11 cellular contexts compared by ENCODE assay signal in genomic region chr1:155944396-155944728, GRCh38. TPM values are rescaled to one million over a fixed set of nuclear protein-coding genes. Genes with fewer than 3 reads are reported as not detected.
DNase-seq lines count a peak whose midpoint lies in the region; ATAC-seq and TF ChIP-seq lines count a peak whose summit lies in the region.
"Had no signal": no experiment of that assay in that cellular context is flagged by ENCODE, and none has a peak within 500 bp of the region (broad histone marks: within the 10 kb centered on the region; RNA-seq: fewer than 3 reads in every experiment).

No MANE protein-coding gene starts in this region.

- TF ChIP-seq CTCF in PC-9 (conservative IDR thresholded peaks at IDR 0.05) (no peak), prostate gland (IDR thresholded peaks at IDR 0.05) (no peak)

- peak overlapping the region in 10 of 11 experiments; percentile 34 to 82 (median 76); a peak in 15 of 22 replicates for H3K27ac ChIP-seq in BLaER1 treated with 17β-estradiol and CSF1 and Interleukin-3, amounts not matched to agents 10 nM and 100 nM
- H3K27ac ChIP-seq in CD8-positive, alpha-beta memory T cell (ENCODE audit: low read depth, low read length), result no peak overlapping the region
- H3K27ac ChIP-seq in PC-9, result peak overlapping the region; percentile 16; the same call in 1 of the 2 replicates
- H3K27ac ChIP-seq in prostate gland, result no peak overlapping the region

- H3K79me2 ChIP-seq in PC-9 (ENCODE audit: low read depth), result no peaks in the 10 kb centered on the region

- ATAC-seq in HG03025 (IDR thresholded peaks at IDR 0.05; ENCODE audit: low FRiP score, unreplicated experiment), result no peak

- H3K27ac Mint-ChIP-seq in CD8-positive, alpha-beta memory T cell, result peak overlapping the region; percentile 17 to 95 (median 74)
- H3K27ac Mint-ChIP-seq in immature natural killer cell, result peak overlapping the region; percentile 46 to 90 (median 88)

- peaks cover 30 to 53% (median 38%) of the 10 kb centered on the region in 11 experiments for H3K36me3 ChIP-seq in BLaER1 treated with 17β-estradiol and CSF1 and Interleukin-3, amounts not matched to agents 10 nM and 100 nM
- H3K36me3 ChIP-seq in CD8-positive, alpha-beta memory T cell (ENCODE audit: insufficient read depth, low read length), result peaks cover 8% of the 10 kb centered on the region
- peaks cover 18% of the 10 kb centered on the region for H3K36me3 ChIP-seq in PC-9 (ENCODE audit: low read depth)
- H3K36me3 ChIP-seq in prostate gland, result no peaks in the 10 kb centered on the region

- TF ChIP-seq POLR2A in prostate gland (IDR thresholded peaks at IDR 0.05), result no peak

- no peaks in the 10 kb centered on the region for H3K9me2 ChIP-seq in PC-9 (ENCODE audit: insufficient read depth)

- peaks cover 85% of the 10 kb centered on the region for H3F3A ChIP-seq in PC-9 (ENCODE audit: insufficient read depth, low read depth)

- peak overlapping the region in 10 of 11 experiments; percentile 9 to 71 (median 60); a peak in 17 of 22 replicates for H3K9ac ChIP-seq in BLaER1 treated with 17β-estradiol and CSF1 and Interleukin-3, amounts not matched to agents 10 nM and 100 nM

- peaks cover 4 to 58% (median 39%) of the 10 kb centered on the region in 11 experiments; a peak in 17 of 22 replicates for H4K20me1 ChIP-seq in BLaER1 treated with 17β-estradiol and CSF1 and Interleukin-3, amounts not matched to agents 10 nM and 100 nM
- peaks cover 21% of the 10 kb centered on the region for H4K20me1 ChIP-seq in PC-9 (ENCODE audit: insufficient read depth)

- H3K9me3 Mint-ChIP-seq in CD8-positive, alpha-beta memory T cell, result no peaks in the 10 kb centered on the region
- H3K9me3 Mint-ChIP-seq in immature natural killer cell, result no peaks in the 10 kb centered on the region

- no peak overlapping the region for H2AFZ ChIP-seq in PC-9

- H3K27me3 Mint-ChIP-seq in CD8-positive, alpha-beta memory T cell, result no peaks in the 10 kb centered on the region
- H3K27me3 Mint-ChIP-seq in immature natural killer cell (ENCODE audit: low read depth in 3 of 3), result peaks cover 0 to 17% (median 9%) of the 10 kb centered on the region in 3 donors

- CTCF ChIA-PET in CD8-positive, alpha-beta memory T cell (lab: Charles Lee), result interaction anchor here (1.4 to 4.0 kb wide), 2 partner anchors 10 to 33 kb away, joined by 4 to 18 read pairs; partner anchors contain the start of genes ARHGEF2 and KHDC4
- CTCF ChIA-PET in PC-9 (lab: Charles Lee), result interaction anchor here (0.7 kb wide), 1 partner anchor 13 kb away, joined by 4 read pairs; no protein-coding TSS in a partner anchor

- no peak for DNase-seq in CD8-positive, alpha-beta memory T cell
- DNase-seq in PC-9 (no peak), immature natural killer cell (no peak), ACHN (no peak), OCI-M2 (lab: John Stamatoyannopoulos, UW; ENCODE audit: unreplicated experiment) (no peak), prostate gland (ENCODE audit: low spot score) (no peak)

- peaks cover 41 to 63% (median 49%) of the 10 kb centered on the region in 3 donors for H3K4me1 Mint-ChIP-seq in CD8-positive, alpha-beta memory T cell
- peaks cover 50% of the 10 kb centered on the region in 2 donors for H3K4me1 Mint-ChIP-seq in immature natural killer cell

- in situ Hi-C loops in ACHN (cut with HindIII; ENCODE audit: low pct_ligation_motif_present, low pct_unique_long_range_greater_than_20kb, low sequenced_read_pairs), result no loop called here

- H3K27me3 ChIP-seq in BLaER1 treated with 17β-estradiol and CSF1 and Interleukin-3, amounts not matched to agents 10 nM and 100 nM, result no peaks in the 10 kb centered on the region
- H3K27me3 ChIP-seq in CD8-positive, alpha-beta memory T cell (ENCODE audit: insufficient read depth, low read length, poor library complexity, severe bottlenecking), result no peaks in the 10 kb centered on the region
- H3K27me3 ChIP-seq in PC-9 (ENCODE audit: insufficient read depth, low read depth), result no peaks in the 10 kb centered on the region
- H3K27me3 ChIP-seq in prostate gland (replicated peaks; ENCODE audit: insufficient read depth), result no peaks in the 10 kb centered on the region
- H3K27me3 ChIP-seq: ascending aorta, tibial nerve had no signal

- no TSS peak for BruUV-seq in PC-9 (replicated peaks; lab: Mats Ljungman, UMichigan)

- intact Hi-C loops in PC-9 (cut with micrococcal nuclease; ENCODE audit: unreplicated experiment) (no loop called here), prostate gland (cut with DNase I) (no loop called here)

- peak overlapping the region in 1 of 10 experiments; percentile 11; a peak in 1 of 20 replicates for H3K4me3 ChIP-seq in BLaER1 treated with 17β-estradiol and CSF1 and Interleukin-3, amounts not matched to agents 10 nM and 100 nM
- H3K4me3 ChIP-seq in CD8-positive, alpha-beta memory T cell (ENCODE audit: low read length), result no peak overlapping the region
- H3K4me3 ChIP-seq in PC-9 (no peak overlapping the region), prostate gland (no peak overlapping the region)
- H3K4me3 ChIP-seq: ascending aorta, tibial nerve had no signal

- peaks cover 0 to 27% (median 4%) of the 10 kb centered on the region in 3 donors for H3K36me3 Mint-ChIP-seq in CD8-positive, alpha-beta memory T cell
- H3K36me3 Mint-ChIP-seq in immature natural killer cell, result peaks cover 0 to 17% (median 4%) of the 10 kb centered on the region in 3 donors

- peak overlapping the region in 1 of 7 donors; percentile 21 for H3K4me3 Mint-ChIP-seq in CD8-positive, alpha-beta memory T cell
- no peak overlapping the region for H3K4me3 Mint-ChIP-seq in immature natural killer cell

- POLR2A ChIA-PET in CD8-positive, alpha-beta memory T cell (lab: Charles Lee), result interaction anchor here (0.7 to 2.1 kb wide), 3 partner anchors 10 to 37 kb away, joined by 3 to 11 read pairs (median 5); no protein-coding TSS in a partner anchor
- POLR2A ChIA-PET in PC-9 (lab: Charles Lee; ENCODE audit: unreplicated experiment), result no interaction called here

- peaks cover 93 to 100% (median 96%) of the 10 kb centered on the region in 10 experiments for H3K4me1 ChIP-seq in BLaER1 treated with 17β-estradiol and CSF1 and Interleukin-3, amounts not matched to agents 10 nM and 100 nM
- peaks cover 50% of the 10 kb centered on the region for H3K4me1 ChIP-seq in CD8-positive, alpha-beta memory T cell (ENCODE audit: insufficient read depth, low read length)
- H3K4me1 ChIP-seq in PC-9 (replicated peaks; ENCODE audit: insufficient read depth), result peaks cover 55% of the 10 kb centered on the region
- H3K4me1 ChIP-seq in prostate gland (replicated peaks), result no peaks in the 10 kb centered on the region

- H3K9me3 ChIP-seq in BLaER1 treated with 17β-estradiol and CSF1 and Interleukin-3, amounts not matched to agents 10 nM and 100 nM (replicated peaks in 1 of 11), result no peaks in the 10 kb centered on the region
- no peaks in the 10 kb centered on the region for H3K9me3 ChIP-seq in CD8-positive, alpha-beta memory T cell (ENCODE audit: low read length)
- H3K9me3 ChIP-seq in PC-9 (ENCODE audit: insufficient read depth, low read depth), result no peaks in the 10 kb centered on the region
- no peaks in the 10 kb centered on the region for H3K9me3 ChIP-seq in prostate gland
- H3K9me3 ChIP-seq: ascending aorta, tibial nerve had no signal

- peak overlapping the region; percentile 83 to 97 (median 95) for H3K4me2 ChIP-seq in BLaER1 treated with 17β-estradiol and CSF1 and Interleukin-3, amounts not matched to agents 10 nM and 100 nM
- H3K4me2 ChIP-seq in PC-9, result 0 out of 2 replicates have a peak overlapping the region, but pooled peaks have one; percentile 20

- WGBS in prostate gland, result 32% methylated on average over 5 of the region's 5 CpGs

RNA-seq across cellular contexts. Expression of gene RXFP4, which starts 2.9 kb away (rescaled TPM):
- not detected for total RNA-seq in CD8-positive, alpha-beta memory T cell
- polyA plus RNA-seq in CD8-positive, alpha-beta memory T cell, result 0.29 TPM
- total RNA-seq in PC-9 (2021) (0.33 TPM in 1 of 2 replicates, not detected in the other), prostate gland (not detected)
- under 1 TPM in 1 of 3 donors, not detected in 2; 0.78 TPM for polyA plus RNA-seq in immature natural killer cell
- total RNA-seq: ascending aorta, lung microvascular endothelial cell, tibial nerve had no signal

RNA-seq across cellular contexts. Expression of gene KHDC4, which starts 10.1 kb away (rescaled TPM):
- total RNA-seq in CD8-positive, alpha-beta memory T cell, result 10 to 100 TPM; 58.8 to 61.2 TPM
- polyA plus RNA-seq in CD8-positive, alpha-beta memory T cell, result 8.2 TPM
- total RNA-seq in PC-9 (2021) (63.4 and 68.8 TPM in 2 replicates), prostate gland (10 to 100 TPM; 49.8 to 66.1 TPM)
- polyA plus RNA-seq in immature natural killer cell, result 1 to 10 TPM; 1.0 to 7.0 (median 4.1) TPM

RNA-seq across cellular contexts. Expression of gene RIT1, which starts 33.2 kb away (rescaled TPM):
- 10 to 100 TPM; 13.7 to 16.9 TPM for total RNA-seq in CD8-positive, alpha-beta memory T cell
- 17.7 TPM for polyA plus RNA-seq in CD8-positive, alpha-beta memory T cell
- total RNA-seq in PC-9 (2021) (55.8 and 59.2 TPM in 2 replicates), prostate gland (10 to 100 TPM; 20.8 to 21.8 TPM)
- 10 to 100 TPM; 27.1 to 33.5 (median 29.0) TPM for polyA plus RNA-seq in immature natural killer cell

RNA-seq across cellular contexts. Expression of gene ARHGEF2, which starts 34.0 kb away (rescaled TPM):
- total RNA-seq in CD8-positive, alpha-beta memory T cell, result 100 to 1,000 TPM; 168 to 176 TPM
- polyA plus RNA-seq in CD8-positive, alpha-beta memory T cell, result 18.8 TPM
- total RNA-seq in PC-9 (2021), result 85.0 and 93.9 TPM in 2 replicates
- 10 to 100 TPM in 2 of 3 donors, 1 to 10 TPM in 1; 7.2 to 33.5 (median 11.7) TPM for polyA plus RNA-seq in immature natural killer cell
- total RNA-seq in prostate gland, result 10 to 100 TPM; 35.8 to 66.2 TPM

Comparison
In these comparisons a context has a peak if more than half of its experiments do, and no peak if none do; other contexts are left out.
1. H3K27ac ChIP-seq: peak in BLaER1 treated with 17β-estradiol and CSF1 and Interleukin-3, amounts not matched to agents 10 nM and 100 nM (10 of 11) and PC-9 (single experiment); none in CD8-positive, alpha-beta memory T cell (single experiment) and prostate gland (0 of 2).